25 cellular contexts compared by ENCODE assay signal in genomic region chr19:5259750-5260149, GRCh38.
DNase-seq lines count a peak whose midpoint lies in the region; ATAC-seq, FAIRE-seq and TF ChIP-seq lines count a peak whose summit lies in the region.
"Had no signal": no experiment of that assay in that cellular context is flagged by ENCODE, and none has a peak within 500 bp of the region (broad histone marks: within the 10 kb centered on the region; RNA-seq: fewer than 3 reads in every experiment).

No MANE protein-coding gene starts in this region.

- H3K27ac ChIP-seq in A549 = no peak overlapping the region
- H3K27ac ChIP-seq in HEK293 (ENCODE audit: extremely low read depth, low read depth, low read length) = no peak overlapping the region
- H3K27ac ChIP-seq in K562 (ENCODE audit: extremely low read depth, low read depth, low read length) = no peak overlapping the region
- peak overlapping the region; percentile 14 to 66 for H3K27ac ChIP-seq in prostate gland
- H3K27ac ChIP-seq: BLaER1 treated with 17β-estradiol and CSF1 and Interleukin-3, amounts not matched to agents 10 nM and 100 nM had no signal

- H3K79me2 ChIP-seq in K562 (ENCODE audit: control insufficient read depth, insufficient read depth, low read length) = no peaks in the 10 kb centered on the region

- no peak overlapping the region for H2AFZ ChIP-seq in K562 (ENCODE audit: low read depth, low read length)

- H3K4me1 ChIP-seq in A549 = no peaks in the 10 kb centered on the region
- no peaks in the 10 kb centered on the region for H3K4me1 ChIP-seq in HEK293 (ENCODE audit: control insufficient read depth, insufficient read depth, low read length)
- H3K4me1 ChIP-seq in K562 (replicated peaks in 1 of 2; ENCODE audit: control insufficient read depth in 2 of 2, insufficient read depth in 2 of 2, low read length in 2 of 2) = peaks cover 0 to 14% of the 10 kb centered on the region in 2 experiments; a peak in 2 of 5 replicates
- peaks cover 17% of the 10 kb centered on the region for H3K4me1 ChIP-seq in prostate gland (replicated peaks)
- H3K4me1 ChIP-seq: BLaER1 treated with 17β-estradiol and CSF1 and Interleukin-3, amounts not matched to agents 10 nM and 100 nM; Caco-2 had no signal

- H3K27me3 Mint-ChIP-seq in activated naive CD4-positive, alpha-beta T cell treated with anti-CD3 and anti-CD28 coated beads for 36 hours (ENCODE audit: low read depth) = no peaks in the 10 kb centered on the region
- H3K27me3 Mint-ChIP-seq: B cell; CD4-positive, alpha-beta T cell had no signal

- no peaks in the 10 kb centered on the region for H4K20me1 ChIP-seq in K562 (replicated peaks; ENCODE audit: control insufficient read depth, insufficient read depth, low read length)

- H3K4me2 ChIP-seq in A549 (no peak overlapping the region), K562 (ENCODE audit: insufficient read depth, low read length) (no peak overlapping the region)
- H3K4me2 ChIP-seq: BLaER1 treated with 17β-estradiol and CSF1 and Interleukin-3, amounts not matched to agents 10 nM and 100 nM had no signal

- no peaks in the 10 kb centered on the region for H3K9me1 ChIP-seq in K562 (ENCODE audit: control insufficient read depth, insufficient read depth, low read length)

- POLR2A ChIA-PET in A549 (lab: Yijun Ruan, JAX) = no interaction called here
- POLR2A ChIA-PET in HEK293 (lab: Yijun Ruan, JAX) = no interaction called here
- POLR2A ChIA-PET in K562 (lab: Yijun Ruan, JAX) = no interaction called here

- CTCF ChIA-PET in A549 (lab: Yijun Ruan, JAX) (no interaction called here), HEK293 (lab: Yijun Ruan, JAX) (interaction anchor here (0.7 kb wide), 1 partner anchor 11 kb away, joined by 3 read pairs; no protein-coding TSS in a partner anchor), K562 (lab: Yijun Ruan, JAX; ENCODE audit: low intra/inter-chr PET ratio) (no interaction called here)
- CTCF ChIA-PET in activated naive CD4-positive, alpha-beta T cell treated with anti-CD3 and anti-CD28 coated beads for 36 hours (lab: Charles Lee) = no interaction called here

- no peak overlapping the region for H3K4me3 Mint-ChIP-seq in activated naive CD4-positive, alpha-beta T cell treated with anti-CD3 and anti-CD28 coated beads for 36 hours
- H3K4me3 Mint-ChIP-seq: B cell; CD4-positive, alpha-beta T cell; CD8-positive, alpha-beta T cell had no signal

- no peaks in the 10 kb centered on the region for H3K27me3 ChIP-seq in K562 (ENCODE audit: control insufficient read depth in 2 of 2, insufficient read depth in 2 of 2, low read length in 2 of 2)
- no peaks in the 10 kb centered on the region for H3K27me3 ChIP-seq in prostate gland (replicated peaks; ENCODE audit: insufficient read depth)
- H3K27me3 ChIP-seq: BLaER1 treated with 17β-estradiol and CSF1 and Interleukin-3, amounts not matched to agents 10 nM and 100 nM had no signal

- TF ChIP-seq RAD21 in A549 (conservative IDR thresholded peaks at IDR 0.05 in 1 of 2, IDR thresholded peaks at IDR 0.05 in 1 of 2) (no peak), K562 (CRISPR knock-in tag; conservative IDR thresholded peaks at IDR 0.05 in 1 of 2, IDR thresholded peaks at IDR 0.05 in 1 of 2) (no peak)

- FAIRE-seq in A549 (lab: Jason Lieb, UNC) = no peak
- FAIRE-seq in K562 (lab: Jason Lieb, UNC) = no peak
- FAIRE-seq: A204.1, GM12878, GM12892, GM19239 had no signal

- BruUV-seq in K562 (replicated peaks; lab: Mats Ljungman, UMichigan) = no TSS peak

- ATAC-seq in A549 (no peak), K562 (no peak)
- ATAC-seq: CD8-positive, alpha-beta T cell; GM12878 had no signal

- TF ChIP-seq CTCF in A549 (IDR thresholded peaks at IDR 0.05) (no peak), HEK293 (tag by site-specific recombination; IDR thresholded peaks at IDR 0.05) (no peak), K562 (IDR thresholded peaks at IDR 0.05 in 2 of 3, conservative IDR thresholded peaks at IDR 0.05 in 1 of 3; ENCODE audit: insufficient read depth in 2 of 3, low read depth in 1 of 3, low read length in 3 of 3) (no peak), prostate gland (IDR thresholded peaks at IDR 0.05) (no peak)

- H3K4me3 ChIP-seq in A549 (no peak overlapping the region), HEK293 (ENCODE audit: low read depth, low read length) (no peak overlapping the region), K562 (no peak overlapping the region), prostate gland (no peak overlapping the region)
- H3K4me3 ChIP-seq: BLaER1 treated with 17β-estradiol and CSF1 and Interleukin-3, amounts not matched to agents 10 nM and 100 nM; GM12878 had no signal

- peaks cover 18% of the 10 kb centered on the region for H3K9me3 Mint-ChIP-seq in activated naive CD4-positive, alpha-beta T cell treated with anti-CD3 and anti-CD28 coated beads for 36 hours

- 100% methylated on average over 3 of the region's 4 CpGs for WGBS in A549 (ENCODE audit: missing lambda C conversion rate)
- WGBS in K562 (ENCODE audit: insufficient coverage, low coverage, missing lambda C conversion rate) = 53% methylated on average over 4 of the region's 4 CpGs
- WGBS in prostate gland = 97% methylated on average over 4 of the region's 4 CpGs

- in situ Hi-C loops in K562 (cut with MboI) = no loop called here

- H3K9me3 ChIP-seq in A549 (peaks cover 8% of the 10 kb centered on the region; the same call in 1 of the 3 replicates), HEK293 (ENCODE audit: control insufficient read depth, insufficient read depth, low read depth, low read length) (no peaks in the 10 kb centered on the region), K562 (replicated peaks; ENCODE audit: control insufficient read depth, insufficient read depth, low read depth, low read length) (no peaks in the 10 kb centered on the region; the same call in 1 of the 2 replicates), prostate gland (no peaks in the 10 kb centered on the region)
- H3K9me3 ChIP-seq: Caco-2 had no signal

- peaks cover 1% of the 10 kb centered on the region for H3K36me3 Mint-ChIP-seq in activated naive CD4-positive, alpha-beta T cell treated with anti-CD3 and anti-CD28 coated beads for 36 hours (ENCODE audit: low read depth)

- peaks cover 5 to 33% of the 10 kb centered on the region in 2 experiments for H3K36me3 ChIP-seq in HEK293 (ENCODE audit: control insufficient read depth in 2 of 2, insufficient read depth in 1 of 2, low read length in 2 of 2)
- H3K36me3 ChIP-seq in K562 (ENCODE audit: control insufficient read depth, insufficient read depth, low read length) = peaks cover 6% of the 10 kb centered on the region; the same call in 1 of the 3 replicates
- peaks cover 0 to 2% of the 10 kb centered on the region in 2 donors for H3K36me3 ChIP-seq in prostate gland

- H3K9ac ChIP-seq in K562 (ENCODE audit: insufficient read depth in 1 of 2, low read depth in 2 of 2, low read length in 2 of 2) = no peak overlapping the region

- H3K27ac Mint-ChIP-seq in activated naive CD4-positive, alpha-beta T cell treated with anti-CD3 and anti-CD28 coated beads for 36 hours = no peak overlapping the region
- H3K27ac Mint-ChIP-seq: B cell; CD4-positive, alpha-beta T cell; CD8-positive, alpha-beta T cell had no signal

- H3K4me1 Mint-ChIP-seq in activated naive CD4-positive, alpha-beta T cell treated with anti-CD3 and anti-CD28 coated beads for 36 hours (ENCODE audit: low read depth) = no peaks in the 10 kb centered on the region
- H3K4me1 Mint-ChIP-seq: B cell had no signal

- no peak for DNase-seq in A549 (ENCODE audit: low read depth in 1 of 2, low spot score in 1 of 2)
- DNase-seq in K562 (ENCODE audit: extremely low read depth in 1 of 4, low spot score in 3 of 4) = no peak
- no peak for DNase-seq in prostate gland (ENCODE audit: low spot score)
- DNase-seq in NCI-H226 = no peak
- DNase-seq in kidney glomerular epithelial cell (lab: John Stamatoyannopoulos, UW) = no peak
- no peak for DNase-seq in activated naive CD4-positive, alpha-beta T cell treated with anti-CD3 and anti-CD28 coated beads for 36 hours
- DNase-seq: 8988T; AML-193; Caco-2; CD4-positive, alpha-beta T cell; CD8-positive, alpha-beta T cell; DMS 273 treated with DMSO at 0.1 percent for 48 hours; DMS153; DMS53; DMS79; DND-41; EL; GDM1 had no signal

- TF ChIP-seq EP300 in A549 (IDR thresholded peaks at IDR 0.05) = no peak
- no peak for TF ChIP-seq EP300 in K562 (IDR thresholded peaks at IDR 0.05; ENCODE audit: low read length)

- intact Hi-C loops in K562 (cut with micrococcal nuclease) = no loop called here
- intact Hi-C loops in prostate gland (cut with DNase I) = no loop called here
- intact Hi-C loops in activated naive CD4-positive, alpha-beta T cell treated with anti-CD3 and anti-CD28 coated beads for 36 hours (cut with micrococcal nuclease) = no loop called here

- TF ChIP-seq POLR2A in A549 (IDR thresholded peaks at IDR 0.05; ENCODE audit: low read length) (no peak), K562 (conservative IDR thresholded peaks at IDR 0.05) (no peak), prostate gland (IDR thresholded peaks at IDR 0.05) (no peak)

TF ChIP-seq in HEK293, 187 proteins besides CTCF, POLR2A, EP300 and RAD21:
- no peak for TF ChIP-seq ZNF654 (tag by site-specific recombination; IDR thresholded peaks at IDR 0.05; ENCODE audit: low read depth)
- TF ChIP-seq KLF10 (tag by site-specific recombination; IDR thresholded peaks at IDR 0.05) = no peak
- TF ChIP-seq ZNF768 (tag by site-specific recombination; IDR thresholded peaks at IDR 0.05) = 0 out of 2 replicates have a peak, but pooled peaks have one; percentile 46

TF ChIP-seq in K562, 482 proteins besides CTCF, POLR2A, EP300 and RAD21 (continues in another document):
- TF ChIP-seq KDM1A (IDR thresholded peaks at IDR 0.05) = 0 out of 4 replicates have a peak, but pooled peaks have one; percentile 12 to 34
- TF ChIP-seq ZFP36 (IDR thresholded peaks at IDR 0.05; ENCODE audit: low read depth, low read length, partially characterized antibody) = peak; percentile 85

Comparison
In these comparisons a context has a peak if more than half of its experiments do, and no peak if none do; other contexts are left out.
1. H3K27ac ChIP-seq: peak in prostate gland (2 of 2); none in A549 (0 of 2), HEK293 (single experiment) and K562 (single experiment).